In the genomic region with DNA sequence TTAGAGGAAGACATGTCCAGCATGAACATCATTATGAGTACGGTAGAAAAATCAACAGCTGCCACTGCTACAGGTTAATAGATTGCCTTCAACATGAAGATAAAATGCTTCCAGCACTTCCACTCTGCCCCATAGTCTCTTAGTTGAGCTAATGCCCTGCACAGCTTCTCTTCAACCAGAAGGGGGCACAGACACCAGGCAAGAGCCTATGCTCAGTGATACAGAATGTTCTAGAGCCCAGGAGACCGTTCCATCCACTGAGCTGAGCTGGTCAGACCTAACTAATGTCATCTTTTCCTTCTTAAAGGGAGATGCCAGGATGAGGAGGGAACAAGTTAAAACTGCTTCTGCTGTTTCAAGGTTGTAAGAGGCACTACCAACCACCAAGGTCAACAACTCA, we compare ENCODE assay signal across 11 cellular contexts. TPM values are rescaled to one million over a fixed set of nuclear protein-coding genes. Genes with fewer than 3 reads are reported as not detected.
DNase-seq lines count a peak whose midpoint lies in the region; ATAC-seq and TF ChIP-seq lines count a peak whose summit lies in the region.
"Had no signal": no experiment of that assay in that cellular context is flagged by ENCODE, and none has a peak within 500 bp of the region (broad histone marks: within the 10 kb centered on the region; RNA-seq: fewer than 3 reads in every experiment).

No MANE protein-coding gene starts in this region.

- CTCF ChIA-PET in MCF 10A (lab: Yijun Ruan, JAX), result interaction anchor here (0.7 to 1.3 kb wide), 3 partner anchors 12 to 428 kb away, joined by 3 to 5 read pairs (median 5); no protein-coding TSS in a partner anchor

- no peaks in the 10 kb centered on the region for H3K9me2 ChIP-seq in Loucy (replicated peaks; ENCODE audit: low read depth, low read length)

- POLR2A ChIA-PET in MCF 10A (lab: Yijun Ruan, JAX), result no interaction called here

- H3K4me3 Mint-ChIP-seq in MCF 10A (ENCODE audit: unreplicated experiment) (no peak overlapping the region), type B pancreatic cell (no peak overlapping the region)
- H3K4me3 Mint-ChIP-seq: activated T-helper 1 cell treated with anti-CD3 and anti-CD28 coated beads, Interleukin-12 subunit alpha, Interleukin-12 subunit beta, Interleukin-2, Interleukin-4 antibody, amounts not matched to agents 30 ng/mL and 10 ng/mL and 1 ng/mL, durations not matched to agents 14 hours and 24 hours and 36 hours; nephron had no signal

- H3K27me3 ChIP-seq in breast epithelium, result peaks cover 0 to 29% of the 10 kb centered on the region in 2 donors
- H3K27me3 ChIP-seq in Loucy (ENCODE audit: insufficient read depth, low read length, poor library complexity, severe bottlenecking), result no peaks in the 10 kb centered on the region

- peaks cover 82% of the 10 kb centered on the region for H3K27me3 Mint-ChIP-seq in MCF 10A (ENCODE audit: insufficient read depth, unreplicated experiment)
- peaks cover 3% of the 10 kb centered on the region for H3K27me3 Mint-ChIP-seq in type B pancreatic cell

- H3F3A ChIP-seq in Loucy (ENCODE audit: low read depth), result no peaks in the 10 kb centered on the region

- H3K36me3 Mint-ChIP-seq in MCF 10A (ENCODE audit: insufficient read depth, unreplicated experiment) (no peaks in the 10 kb centered on the region), type B pancreatic cell (no peaks in the 10 kb centered on the region)
- no peaks in the 10 kb centered on the region for H3K36me3 Mint-ChIP-seq in activated naive CD4-positive, alpha-beta T cell treated with anti-CD3 and anti-CD28 coated beads, Interleukin-2, amount 50 U/mL, for 72 hours

- H3K27ac Mint-ChIP-seq in MCF 10A (ENCODE audit: low read depth, unreplicated experiment) (no peak overlapping the region), type B pancreatic cell (no peak overlapping the region)
- no peak overlapping the region for H3K27ac Mint-ChIP-seq in activated naive CD4-positive, alpha-beta T cell treated with anti-CD3 and anti-CD28 coated beads, Interleukin-2, amount 50 U/mL, for 72 hours
- H3K27ac Mint-ChIP-seq: activated T-helper 1 cell treated with anti-CD3 and anti-CD28 coated beads, Interleukin-12 subunit alpha, Interleukin-12 subunit beta, Interleukin-2, Interleukin-4 antibody, amounts not matched to agents 30 ng/mL and 10 ng/mL and 1 ng/mL, durations not matched to agents 14 hours and 24 hours and 36 hours; nephron had no signal

- H3K79me2 ChIP-seq in Loucy (ENCODE audit: insufficient read depth, low read length), result no peaks in the 10 kb centered on the region

- H3K9me3 ChIP-seq in breast epithelium (no peaks in the 10 kb centered on the region), Loucy (ENCODE audit: insufficient read depth, low read depth, low read length) (no peaks in the 10 kb centered on the region)

- H4K20me1 ChIP-seq in Loucy (ENCODE audit: insufficient read depth, low read length, poor library complexity, severe bottlenecking), result no peaks in the 10 kb centered on the region

- no TSS peak for BruUV-seq in MCF 10A (replicated peaks; lab: Mats Ljungman, UMichigan)

- intact Hi-C loops in MCF 10A (cut with micrococcal nuclease) (no loop called here), breast epithelium (cut with DNase I; ENCODE audit: low total_unique reads) (no loop called here)

- no peak overlapping the region for H2AFZ ChIP-seq in Loucy (ENCODE audit: low read length)

- no peaks in the 10 kb centered on the region for H3K4me1 ChIP-seq in breast epithelium
- no peaks in the 10 kb centered on the region for H3K4me1 ChIP-seq in Loucy (ENCODE audit: insufficient read depth, low read length, poor library complexity, severe bottlenecking)

- H3K4me3 ChIP-seq in breast epithelium, result no peak overlapping the region
- H3K4me3 ChIP-seq in Loucy (ENCODE audit: low read length, poor library complexity, severe bottlenecking), result no peak overlapping the region
- H3K4me3 ChIP-seq in choroid plexus epithelial cell (ENCODE audit: low read depth, low read length), result no peak overlapping the region

- no peak for TF ChIP-seq POLR2A in breast epithelium (IDR thresholded peaks at IDR 0.05)

- no peaks in the 10 kb centered on the region for H3K9me3 Mint-ChIP-seq in MCF 10A (ENCODE audit: unreplicated experiment)
- H3K9me3 Mint-ChIP-seq in type B pancreatic cell, result no peaks in the 10 kb centered on the region
- H3K9me3 Mint-ChIP-seq in activated naive CD4-positive, alpha-beta T cell treated with anti-CD3 and anti-CD28 coated beads, Interleukin-2, amount 50 U/mL, for 72 hours, result no peaks in the 10 kb centered on the region
- H3K9me3 Mint-ChIP-seq: activated T-helper 1 cell treated with anti-CD3 and anti-CD28 coated beads, Interleukin-12 subunit alpha, Interleukin-12 subunit beta, Interleukin-2, Interleukin-4 antibody, amounts not matched to agents 30 ng/mL and 10 ng/mL and 1 ng/mL, durations not matched to agents 14 hours and 24 hours and 36 hours had no signal

- ATAC-seq in activated naive CD4-positive, alpha-beta T cell treated with anti-CD3 and anti-CD28 coated beads, Interleukin-2, amount 50 U/mL, for 72 hours, result no peak
- ATAC-seq in HG03095 (IDR thresholded peaks at IDR 0.05; ENCODE audit: unreplicated experiment), result no peak

- H3K36me3 ChIP-seq in breast epithelium (no peaks in the 10 kb centered on the region), Loucy (ENCODE audit: insufficient read depth, low read length) (no peaks in the 10 kb centered on the region)

- peak; percentile 18 for DNase-seq in MCF 10A (ENCODE audit: unreplicated experiment)
- DNase-seq in breast epithelium (ENCODE audit: low spot score in 2 of 2), result no peak
- DNase-seq in choroid plexus epithelial cell (ENCODE audit: low read depth), result peak; percentile 28
- DNase-seq in type B pancreatic cell (ENCODE audit: extremely low spot score, unreplicated experiment), result no peak
- DNase-seq in foreskin melanocyte, result no peak
- no peak for DNase-seq in activated naive CD4-positive, alpha-beta T cell treated with anti-CD3 and anti-CD28 coated beads, Interleukin-2, amount 50 U/mL, for 72 hours (ENCODE audit: low spot score in 2 of 2)
- DNase-seq: SHP77 had no signal

- no peak overlapping the region for H3K27ac ChIP-seq in breast epithelium

- peak; percentile 23 for TF ChIP-seq CTCF in MCF 10A (IDR thresholded peaks at IDR 0.05; ENCODE audit: unreplicated experiment)
- TF ChIP-seq CTCF in breast epithelium (IDR thresholded peaks at IDR 0.05), result no peak
- TF ChIP-seq CTCF in Loucy (conservative IDR thresholded peaks at IDR 0.05; ENCODE audit: low read length), result peak; percentile 51
- TF ChIP-seq CTCF in choroid plexus epithelial cell (conservative IDR thresholded peaks at IDR 0.05; ENCODE audit: low read depth, low read length), result peak; percentile 52
- TF ChIP-seq CTCF in type B pancreatic cell (conservative IDR thresholded peaks at IDR 0.05), result peak; percentile 17

- H3K4me2 ChIP-seq in Loucy (ENCODE audit: low read depth, low read length, poor library complexity, severe bottlenecking), result no peak overlapping the region

- H3K4me1 Mint-ChIP-seq in MCF 10A (ENCODE audit: insufficient read depth, unreplicated experiment) (no peaks in the 10 kb centered on the region), type B pancreatic cell (ENCODE audit: unreplicated experiment) (no peaks in the 10 kb centered on the region)
- H3K4me1 Mint-ChIP-seq: nephron had no signal

- H3K9ac ChIP-seq in Loucy (ENCODE audit: low read depth, low read length, poor library complexity, severe bottlenecking), result no peak overlapping the region

RNA-seq across cellular contexts. Expression of a gene that starts 42.2 kb away (rescaled TPM):
- total RNA-seq in MCF 10A (2022) (0.16 and 0.20 TPM in 2 replicates), breast epithelium (1 to 10 TPM; 1.1 to 2.0 (median 1.3) TPM), type B pancreatic cell (ENCODE audit: low replicate concordance) (2.6 and 4.8 TPM in 2 replicates)
- under 1 TPM; 0.18 to 0.54 TPM for total RNA-seq in activated naive CD4-positive, alpha-beta T cell treated with anti-CD3 and anti-CD28 coated beads, Interleukin-2, amount 50 U/mL, for 72 hours

RNA-seq across cellular contexts. Expression of a gene that starts 56.5 kb away (rescaled TPM):
- total RNA-seq in MCF 10A (2022) (5.9 and 6.9 TPM in 2 replicates), breast epithelium (10 to 100 TPM in 2 of 3 donors, 1 to 10 TPM in 1; 7.7 to 23.4 (median 12.5) TPM), type B pancreatic cell (ENCODE audit: low replicate concordance) (7.2 and 12.9 TPM in 2 replicates)
- total RNA-seq in activated naive CD4-positive, alpha-beta T cell treated with anti-CD3 and anti-CD28 coated beads, Interleukin-2, amount 50 U/mL, for 72 hours, result 10 to 100 TPM; 26.0 to 30.3 TPM

Comparison
In these comparisons a context has a peak if more than half of its experiments do, and no peak if none do; other contexts are left out.
1. DNase-seq: peak in MCF 10A (single experiment) and choroid plexus epithelial cell (single experiment); none in breast epithelium (0 of 2), type B pancreatic cell (single experiment), foreskin melanocyte (single experiment) and activated naive CD4-positive, alpha-beta T cell treated with anti-CD3 and anti-CD28 coated beads, Interleukin-2, amount 50 U/mL, for 72 hours (0 of 2).
2. CTCF ChIP-seq: peak in MCF 10A (single experiment), Loucy (single experiment), choroid plexus epithelial cell (single experiment) and type B pancreatic cell (single experiment); none in breast epithelium (0 of 3).